ENCODE assay signal across 33 cellular contexts in the genomic region with DNA sequence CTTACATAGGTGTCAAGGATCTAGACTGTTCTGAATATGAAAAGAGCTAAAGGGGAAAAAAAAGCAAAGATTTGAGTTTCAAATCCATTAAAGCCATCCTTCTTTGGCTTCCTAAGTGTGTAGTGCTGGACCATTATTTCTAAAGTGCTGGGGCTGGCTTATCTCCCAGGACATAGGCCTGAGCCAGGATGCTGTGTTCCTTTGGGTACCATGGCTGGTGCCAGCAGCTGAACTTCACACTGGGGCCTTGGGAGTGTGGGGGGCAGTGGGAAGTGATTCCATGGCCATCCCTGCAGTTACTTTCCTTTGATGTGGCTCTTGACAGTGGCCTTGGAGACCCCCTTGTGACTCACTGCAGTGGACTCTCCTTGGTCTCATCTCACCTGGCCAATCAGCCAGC. TPM values are rescaled to one million over a fixed set of nuclear protein-coding genes. Genes with fewer than 3 reads are reported as not detected.
"Had no signal": no experiment of that assay in that cellular context is flagged by ENCODE, and none has a peak within 500 bp of the region (broad histone marks: within the 10 kb centered on the region; RNA-seq: fewer than 3 reads in every experiment).

No MANE protein-coding gene starts in this region.

- H3K27ac Mint-ChIP-seq: dendritic cell treated with granulocyte-macrophage colony-stimulating factor and Interleukin-4, amounts not matched to agents 40 ng/mL and 50 ng/mL, for 4 days; immature natural killer cell; memory B cell had no signal

- H3K4me3 ChIP-seq: colonic mucosa, esophagus muscularis mucosa, gastroesophageal sphincter, heart left ventricle, hepatocyte, left lung, lower lobe of right lung had no signal

- H3K4me1 Mint-ChIP-seq: immature natural killer cell, memory B cell had no signal

- H3K4me3 Mint-ChIP-seq: dendritic cell treated with granulocyte-macrophage colony-stimulating factor and Interleukin-4, amounts not matched to agents 40 ng/mL and 50 ng/mL, for 4 days; immature natural killer cell; memory B cell had no signal

- H3K27me3 ChIP-seq: colonic mucosa, hepatocyte had no signal

- DNase-seq: colonic mucosa; cortex of kidney; effector CD4-positive, alpha-beta T cell; effector memory CD4-positive, alpha-beta T cell; foreskin keratinocyte; heart left ventricle; hypothalamus; immature natural killer cell; left cardiac atrium; left lung; left ventricle myocardium superior; lower lobe of right lung; mesendoderm; midbrain had no signal

- H3K36me3 ChIP-seq: colonic mucosa, esophagus muscularis mucosa, gastroesophageal sphincter, heart left ventricle, left lung, lower lobe of right lung had no signal

- FAIRE-seq: endothelial cell of umbilical vein, frontal cortex, islet of Langerhans, keratinocyte had no signal

- H3K36me3 Mint-ChIP-seq: immature natural killer cell, memory B cell had no signal

- H3K9me3 Mint-ChIP-seq: dendritic cell treated with granulocyte-macrophage colony-stimulating factor and Interleukin-4, amounts not matched to agents 40 ng/mL and 50 ng/mL, for 4 days; immature natural killer cell; memory B cell had no signal

RNA-seq across cellular contexts. Expression of gene PRMT8, which starts 20.8 kb away (rescaled TPM):
- total RNA-seq: chondrocyte, colonic mucosa, dermis microvascular lymphatic vessel endothelial cell, endothelial cell of umbilical vein, epithelial cell of proximal tubule, esophagus muscularis mucosa, fibroblast of lung, fibroblast of villous mesenchyme, foreskin keratinocyte, heart left ventricle, hepatocyte, kidney epithelial cell, left ventricle myocardium superior, lower leg skin, lung microvascular endothelial cell, mononuclear cell, mucosa of gallbladder had no signal
